ENCODE assay signal across 8 cellular contexts in genomic region chr1:35079003-35079930, GRCh38. TPM values are rescaled to one million over a fixed set of nuclear protein-coding genes. Genes with fewer than 3 reads are reported as not detected.
DNase-seq lines count a peak whose midpoint lies in the region; ATAC-seq, FAIRE-seq and TF ChIP-seq lines count a peak whose summit lies in the region.

Gene ZMYM1 (plus strand): TSS chr1:35079385. CDS start chr1:35093988, 14,603 bp downstream.

- no peaks in the 10 kb centered on the region for H3K36me3 ChIP-seq in kidney (ENCODE audit: control insufficient read depth in 1 of 2, insufficient read depth in 2 of 2, low read length in 2 of 2)

- peak within 1 kb of the TSS; percentile 84 to 93 for H3K27ac ChIP-seq in kidney (ENCODE audit: low read depth in 2 of 2, low read length in 2 of 2)

- H3K4me3 ChIP-seq in AG04449 (ENCODE audit: low read depth, low read length) = peak within 1 kb of the TSS; percentile 82
- peak within 1 kb of the TSS; percentile 79 to 94 for H3K4me3 ChIP-seq in kidney (ENCODE audit: low read length in 2 of 2)

- H3K9ac ChIP-seq in kidney (ENCODE audit: low read length in 2 of 2) = peak within 1 kb of the TSS; percentile 79 to 92

- peaks cover 4 to 7% of the 10 kb centered on the region in 2 donors for H3K4me1 ChIP-seq in kidney (ENCODE audit: control insufficient read depth in 1 of 2, insufficient read depth in 1 of 2, low read depth in 1 of 2, low read length in 2 of 2)

- ATAC-seq in GM18868 (IDR thresholded peaks at IDR 0.05; ENCODE audit: unreplicated experiment) (peak; percentile 89), HG03135 (IDR thresholded peaks at IDR 0.05; ENCODE audit: unreplicated experiment) (peak; percentile 89)
- ATAC-seq in activated CD4-positive, CD25-positive, alpha-beta regulatory T cell treated with anti-CD3 and anti-CD28 coated beads, Interleukin-2, amount 50 U/mL, for 24 hours = peak; percentile 98 to 99

- TF ChIP-seq CTCF in AG04449 (IDR thresholded peaks at IDR 0.05; ENCODE audit: insufficient read depth, low read length, missing control alignments) = no peak
- TF ChIP-seq CTCF in kidney (IDR thresholded peaks at IDR 0.05; ENCODE audit: borderline replicate concordance, extremely low read depth, insufficient read depth) = no peak

- H3K9me3 ChIP-seq in kidney (ENCODE audit: control insufficient read depth in 1 of 2, low read length in 2 of 2) = no peaks in the 10 kb centered on the region

- DNase-seq in AG04449 (ENCODE audit: low read depth, low spot score) (no peak), NCI-H2196 treated with DMSO at 0.1 percent for 48 hours (lab: John Stamatoyannopoulos, UW; ENCODE audit: unreplicated experiment) (peak; percentile 67), cerebellar cortex (ENCODE audit: low spot score) (peak; percentile 84), kidney (peak; percentile 94)
- peak; percentile 64 to 80 for DNase-seq in stimulated activated CD4-positive, alpha-beta T cell treated with anti-CD3 and anti-CD28 coated beads, Interleukin-15, amount 100 ng/mL, for 1 hour (ENCODE audit: low read depth in 1 of 2, low spot score in 1 of 2)

- FAIRE-seq in kidney (lab: Jason Lieb, UNC) = no peak

- intact Hi-C loops in kidney (cut with DNase I) = no loop called here

- POLR2A ChIA-PET in AG04449 (lab: Yijun Ruan, JAX) = interaction anchor here (0.9 to 1.4 kb wide), 2 partner anchors 32 to 47 kb away, joined by 5 to 6 read pairs; partner anchors contain the start of gene ZMYM6

- CTCF ChIA-PET in AG04449 (lab: Yijun Ruan, JAX) = interaction anchor here (0.6 to 1.8 kb wide), 3 partner anchors 10 to 41 kb away, joined by 3 read pairs; no protein-coding TSS in a partner anchor

RNA-seq across cellular contexts. Expression of gene ZMYM1, which starts in this region (rescaled TPM):
- 18.9 TPM for total RNA-seq in kidney
- polyA plus RNA-seq in kidney (ENCODE audit: insufficient read depth, low read depth, low replicate concordance) = 2.9 TPM
